Comparison of ENCODE assay signal across 8 cellular contexts in the genomic region with DNA sequence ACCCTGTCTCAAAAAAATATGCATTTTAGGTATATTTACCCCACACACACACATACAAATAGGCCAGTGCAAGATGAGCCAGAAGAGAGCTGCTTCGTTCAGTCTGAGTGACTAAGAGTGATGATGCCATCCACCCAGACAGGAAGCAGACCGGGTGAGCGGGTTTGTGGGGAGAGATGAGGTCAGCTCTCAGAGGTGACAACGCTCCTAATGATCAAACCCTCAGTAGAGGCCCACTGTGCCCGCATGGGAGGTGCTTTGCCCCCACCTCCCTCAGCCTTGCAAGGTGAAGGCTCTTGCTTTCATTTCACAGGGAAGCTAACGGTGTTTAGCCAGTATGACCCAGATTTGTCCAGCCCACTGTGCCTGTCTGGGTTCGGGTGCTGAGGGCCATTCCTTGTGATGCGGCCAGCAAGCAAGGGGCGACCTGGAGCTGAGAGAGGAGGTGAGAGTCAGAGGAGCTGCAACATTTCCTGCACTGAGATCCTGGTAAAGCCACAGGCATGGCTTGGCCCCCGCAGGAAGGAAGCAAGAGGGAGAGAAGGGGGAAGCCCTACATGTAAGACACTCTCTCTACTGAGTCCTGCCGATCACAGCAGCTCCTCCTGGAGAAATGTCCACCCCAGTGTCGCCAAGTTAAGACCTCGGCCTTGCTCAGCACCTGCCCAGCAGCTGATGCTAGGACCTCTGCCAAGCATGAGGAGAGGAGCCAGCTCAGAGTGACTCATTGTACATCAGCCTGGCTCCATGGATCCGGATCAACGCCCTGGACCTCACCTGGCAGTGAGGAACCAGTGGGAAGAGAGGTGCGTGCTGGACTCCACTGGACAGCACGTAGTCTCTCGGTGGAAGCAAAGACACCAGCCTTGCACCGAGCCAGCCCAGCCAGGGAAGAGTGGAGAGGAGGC. TPM values are rescaled to one million over a fixed set of nuclear protein-coding genes. Genes with fewer than 3 reads are reported as not detected.
DNase-seq lines count a peak whose midpoint lies in the region; ATAC-seq, FAIRE-seq and TF ChIP-seq lines count a peak whose summit lies in the region.

No MANE protein-coding gene starts in this region.

- H3K27ac Mint-ChIP-seq in activated naive CD8-positive, alpha-beta T cell treated with anti-CD3 and anti-CD28 coated beads for 36 hours, result peak overlapping the region; percentile 89

- H3K27me3 ChIP-seq in BLaER1 (no peaks in the 10 kb centered on the region), keratinocyte (ENCODE audit: control insufficient read depth, extremely low read depth, insufficient read depth, low read length) (no peaks in the 10 kb centered on the region)

- dilution Hi-C loops in keratinocyte (cut with MboI; ENCODE audit: extremely low pct_ligation_motif_present, low sequenced_read_pairs), result no loop called here

- no peaks in the 10 kb centered on the region for H3K9me1 ChIP-seq in keratinocyte (ENCODE audit: control insufficient read depth, extremely low read depth, insufficient read depth, low read length)

- H3K9me3 ChIP-seq in BLaER1 (no peaks in the 10 kb centered on the region), keratinocyte (ENCODE audit: control insufficient read depth, low read depth, low read length) (no peaks in the 10 kb centered on the region)

- H3K36me3 ChIP-seq in BLaER1 (no peaks in the 10 kb centered on the region), keratinocyte (ENCODE audit: control insufficient read depth in 2 of 2, extremely low read depth in 1 of 2, insufficient read depth in 2 of 2, low read length in 2 of 2) (no peaks in the 10 kb centered on the region)

- H3K36me3 Mint-ChIP-seq in activated naive CD8-positive, alpha-beta T cell treated with anti-CD3 and anti-CD28 coated beads for 36 hours, result no peaks in the 10 kb centered on the region

- H3K4me3 ChIP-seq in BLaER1, result peak overlapping the region; percentile 35
- no peak overlapping the region for H3K4me3 ChIP-seq in keratinocyte (ENCODE audit: control insufficient read depth in 2 of 3, extremely low read depth in 1 of 3, insufficient read depth in 2 of 3, low read depth in 1 of 3, low read length in 3 of 3)

- peak overlapping the region; percentile 87 for H3K4me2 ChIP-seq in BLaER1
- H3K4me2 ChIP-seq in keratinocyte (ENCODE audit: control insufficient read depth, extremely low read depth, insufficient read depth, low read depth, low read length), result peak overlapping the region; percentile 68

- H3K27ac ChIP-seq in BLaER1, result peak overlapping the region; percentile 69
- peak overlapping the region; percentile 73 for H3K27ac ChIP-seq in keratinocyte (ENCODE audit: control insufficient read depth, insufficient read depth, low read length)

- peak; percentile 99 for ATAC-seq in GM19463 (IDR thresholded peaks at IDR 0.05; ENCODE audit: unreplicated experiment)
- ATAC-seq in HG03558 (IDR thresholded peaks at IDR 0.05; ENCODE audit: extremely low read depth, unreplicated experiment), result peak; percentile 97

- peaks cover 36% of the 10 kb centered on the region for H3K4me1 ChIP-seq in BLaER1
- H3K4me1 ChIP-seq in keratinocyte (ENCODE audit: control insufficient read depth, extremely low read depth, insufficient read depth, low read length), result peaks cover 39% of the 10 kb centered on the region

- TF ChIP-seq CTCF in keratinocyte (optimal IDR thresholded peaks at IDR 0.05 in 1 of 3, IDR thresholded peaks at IDR 0.05 in 1 of 3, conservative IDR thresholded peaks at IDR 0.05 in 1 of 3; ENCODE audit: extremely low read depth in 1 of 3, insufficient read depth in 2 of 3, low read length in 3 of 3), result no peak

- FAIRE-seq in keratinocyte (lab: Jason Lieb, UNC), result peak; percentile 83

- H2AFZ ChIP-seq in keratinocyte (ENCODE audit: control insufficient read depth, low read length), result no peak overlapping the region

- peaks cover 29% of the 10 kb centered on the region for H3K4me1 Mint-ChIP-seq in activated naive CD8-positive, alpha-beta T cell treated with anti-CD3 and anti-CD28 coated beads for 36 hours

- H3K4me3 Mint-ChIP-seq in activated naive CD8-positive, alpha-beta T cell treated with anti-CD3 and anti-CD28 coated beads for 36 hours, result peak overlapping the region; percentile 77

- H3K9ac ChIP-seq in BLaER1, result peak overlapping the region; percentile 46
- peak overlapping the region; percentile 45 for H3K9ac ChIP-seq in keratinocyte (ENCODE audit: control insufficient read depth, extremely low read depth, insufficient read depth, low read length)

- H4K20me1 ChIP-seq in BLaER1 (no peaks in the 10 kb centered on the region), keratinocyte (ENCODE audit: control insufficient read depth, extremely low read depth, insufficient read depth, low read length) (no peaks in the 10 kb centered on the region)

- H3K9me3 Mint-ChIP-seq in activated naive CD8-positive, alpha-beta T cell treated with anti-CD3 and anti-CD28 coated beads for 36 hours, result no peaks in the 10 kb centered on the region

- no peaks in the 10 kb centered on the region for H3K27me3 Mint-ChIP-seq in activated naive CD8-positive, alpha-beta T cell treated with anti-CD3 and anti-CD28 coated beads for 36 hours

- no peaks in the 10 kb centered on the region for H3K79me2 ChIP-seq in keratinocyte (ENCODE audit: control insufficient read depth, insufficient read depth, low read length)

- DNase-seq in SW 1271 (lab: John Stamatoyannopoulos, UW) (peak; percentile 23 to 73), keratinocyte (ENCODE audit: low read depth, low spot score) (peak; percentile 65), D341Med (ENCODE audit: low spot score) (no peak)
- DNase-seq in activated naive CD8-positive, alpha-beta T cell treated with anti-CD3 and anti-CD28 coated beads for 36 hours, result peak; percentile 87
- peak; percentile 69 to 86 (median 82) for DNase-seq in stimulated activated CD4-positive, alpha-beta T cell treated with anti-CD3 and anti-CD28 coated beads, TNF-alpha, amount 100 ng/mL, for 48 hours (ENCODE audit: low read depth in 3 of 3)

RNA-seq across cellular contexts. Expression of a gene that starts 37.0 kb away (rescaled TPM):
- total RNA-seq in activated naive CD8-positive, alpha-beta T cell treated with anti-CD3 and anti-CD28 coated beads for 36 hours, result 100 to 1,000 TPM; 186 to 202 TPM
- 34.8 to 60.4 TPM (median 39.4 TPM) in 3 replicates for polyA plus RNA-seq in keratinocyte
- 170 TPM for polyA plus RNA-seq in keratinocyte (2011; ENCODE audit: low read depth)
- 38.8 and 56.4 TPM in 2 replicates for polyA plus RNA-seq in keratinocyte (2011; cell fraction: cytosol; rRNA removed)
- polyA plus RNA-seq in keratinocyte (2011; cell fraction: nucleus; rRNA removed), result 30.4 and 46.2 TPM in 2 replicates
- 69.5 and 73.0 TPM in 2 replicates for polyA plus RNA-seq in keratinocyte (2012; ENCODE audit: low replicate concordance)
- polyA minus RNA-seq in keratinocyte, result 2.9 to 21.7 TPM (median 15.1 TPM) in 3 replicates
- polyA minus RNA-seq in keratinocyte (2011; cell fraction: cytosol; rRNA and poly(A)+ RNA removed), result 19.6 TPM
- 9.9 and 15.2 TPM in 2 replicates for polyA minus RNA-seq in keratinocyte (2011; cell fraction: nucleus; rRNA and poly(A)+ RNA removed)

RNA-seq across cellular contexts. Expression of a gene that starts 50.4 kb away (rescaled TPM):
- total RNA-seq in activated naive CD8-positive, alpha-beta T cell treated with anti-CD3 and anti-CD28 coated beads for 36 hours, result 10 to 100 TPM; 44.7 to 45.5 TPM
- 11.1 to 16.7 TPM (median 16.3 TPM) in 3 replicates for polyA plus RNA-seq in keratinocyte
- 48.7 TPM for polyA plus RNA-seq in keratinocyte (2011; ENCODE audit: low read depth)
- 15.7 and 17.9 TPM in 2 replicates for polyA plus RNA-seq in keratinocyte (2011; cell fraction: cytosol; rRNA removed)
- polyA plus RNA-seq in keratinocyte (2011; cell fraction: nucleus; rRNA removed), result 63.1 and 70.1 TPM in 2 replicates
- polyA plus RNA-seq in keratinocyte (2012; ENCODE audit: low replicate concordance), result 32.7 and 35.1 TPM in 2 replicates
- polyA minus RNA-seq in keratinocyte, result 49.9 to 95.4 TPM (median 60.2 TPM) in 3 replicates
- polyA minus RNA-seq in keratinocyte (2011; cell fraction: cytosol; rRNA and poly(A)+ RNA removed), result 23.0 TPM
- polyA minus RNA-seq in keratinocyte (2011; cell fraction: nucleus; rRNA and poly(A)+ RNA removed), result 150 and 265 TPM in 2 replicates

RNA-seq across cellular contexts. Expression of a gene that starts 55.8 kb away (rescaled TPM):
- 10 to 100 TPM; 94.8 to 99.5 TPM for total RNA-seq in activated naive CD8-positive, alpha-beta T cell treated with anti-CD3 and anti-CD28 coated beads for 36 hours
- 45.0 to 78.4 TPM (median 53.2 TPM) in 3 replicates for polyA plus RNA-seq in keratinocyte
- 23.3 TPM for polyA plus RNA-seq in keratinocyte (2011; ENCODE audit: low read depth)
- polyA plus RNA-seq in keratinocyte (2011; cell fraction: cytosol; rRNA removed), result 44.4 and 63.6 TPM in 2 replicates
- 40.4 and 47.5 TPM in 2 replicates for polyA plus RNA-seq in keratinocyte (2011; cell fraction: nucleus; rRNA removed)
- 34.4 and 40.6 TPM in 2 replicates for polyA plus RNA-seq in keratinocyte (2012; ENCODE audit: low replicate concordance)
- 36.6 to 52.0 TPM (median 51.4 TPM) in 3 replicates for polyA minus RNA-seq in keratinocyte
- 35.3 TPM for polyA minus RNA-seq in keratinocyte (2011; cell fraction: cytosol; rRNA and poly(A)+ RNA removed)
- 19.1 and 28.1 TPM in 2 replicates for polyA minus RNA-seq in keratinocyte (2011; cell fraction: nucleus; rRNA and poly(A)+ RNA removed)
